25 cellular contexts compared by ENCODE assay signal in genomic region chr19:29503140-29503758, GRCh38. TPM values are rescaled to one million over a fixed set of nuclear protein-coding genes. Genes with fewer than 3 reads are reported as not detected.
"Had no signal": no experiment of that assay in that cellular context is flagged by ENCODE, and none has a peak within 500 bp of the region (broad histone marks: within the 10 kb centered on the region; RNA-seq: fewer than 3 reads in every experiment).

No MANE protein-coding gene starts in this region.

- H3K27me3 ChIP-seq: foreskin keratinocyte, neural progenitor cell, right atrium auricular region, transverse colon, uterus had no signal

- ATAC-seq: foreskin keratinocyte, left cardiac atrium, psoas muscle had no signal

- H3K27ac ChIP-seq: foreskin keratinocyte, neural progenitor cell, psoas muscle, right atrium auricular region, suprapubic skin, transverse colon, uterus had no signal

- DNase-seq: activated B cell treated with CpG ODN at 0.5 μM for 24 hours; activated CD4-positive, alpha-beta memory T cell treated with anti-CD3 and anti-CD28 coated beads for 36 hours; activated CD4-positive, alpha-beta T cell treated with anti-CD3 and anti-CD28 coated beads for 48 hours; activated naive CD4-positive, alpha-beta T cell treated with anti-CD3 and anti-CD28 coated beads, Interleukin-2, amount 10 ng/mL, durations not matched to agents 7 days and 5 days; activated T-cell treated with anti-CD3 and anti-CD28 coated beads, Interleukin-2, amount 50 U/mL, for 48 hours; effector CD4-positive, alpha-beta T cell; erythroblast; foreskin keratinocyte; left cardiac atrium; mesendoderm; naive B cell; psoas muscle; stimulated activated CD4-positive, alpha-beta T cell treated with anti-CD3 and anti-CD28 coated beads, Interleukin-12 subunit alpha, Interleukin-12 subunit beta, amount 100 ng/mL, for 4 hours; stimulated activated CD4-positive, alpha-beta T cell treated with anti-CD3 and anti-CD28 coated beads, Interleukin-1b, Interleukin-23, amount 100 ng/mL, for 48 hours; T1000; transverse colon; uterus had no signal

- H3K27ac Mint-ChIP-seq: activated B cell treated with CpG ODN at 0.5 μM for 24 hours; activated CD4-positive, alpha-beta memory T cell treated with anti-CD3 and anti-CD28 coated beads for 36 hours; activated naive CD4-positive, alpha-beta T cell treated with anti-CD3 and anti-CD28 coated beads, Interleukin-2, amount 10 ng/mL, durations not matched to agents 7 days and 5 days; neural progenitor cell; stimulated activated naive CD8-positive, alpha-beta T cell treated with anti-CD3 and anti-CD28 coated beads, Interleukin-15, Interleukin-2, amounts not matched to agents 100 ng/mL and 50 ng/mL, for 24 hours; T-helper 1 cell treated with Interleukin-12 subunit alpha and Interleukin-12 subunit beta and Interleukin-4 antibody, amounts not matched to agents 30 μg/mL and 1 μg/mL, for 36 hours had no signal

- H3K4me3 ChIP-seq: neural progenitor cell, psoas muscle, right atrium auricular region, suprapubic skin, transverse colon, uterus had no signal

- H3K4me1 ChIP-seq: foreskin keratinocyte, psoas muscle, right atrium auricular region, transverse colon, uterus had no signal

- H3K36me3 Mint-ChIP-seq: activated CD4-positive, alpha-beta memory T cell treated with anti-CD3 and anti-CD28 coated beads for 36 hours; activated naive CD4-positive, alpha-beta T cell treated with anti-CD3 and anti-CD28 coated beads, Interleukin-2, amount 10 ng/mL, durations not matched to agents 7 days and 5 days; naive B cell; neural progenitor cell had no signal

- H3K9me3 ChIP-seq: psoas muscle, right atrium auricular region, suprapubic skin, transverse colon, uterus had no signal

- H3K27me3 Mint-ChIP-seq: activated naive CD4-positive, alpha-beta T cell treated with anti-CD3 and anti-CD28 coated beads, Interleukin-2, amount 10 ng/mL, durations not matched to agents 7 days and 5 days had no signal

- H3K4me3 Mint-ChIP-seq: activated B cell treated with CpG ODN at 0.5 μM for 24 hours; activated CD4-positive, alpha-beta memory T cell treated with anti-CD3 and anti-CD28 coated beads for 36 hours; activated naive CD4-positive, alpha-beta T cell treated with anti-CD3 and anti-CD28 coated beads, Interleukin-2, amount 10 ng/mL, durations not matched to agents 7 days and 5 days; neural progenitor cell; stimulated activated naive CD8-positive, alpha-beta T cell treated with anti-CD3 and anti-CD28 coated beads, Interleukin-15, Interleukin-2, amounts not matched to agents 100 ng/mL and 50 ng/mL, for 24 hours; T-helper 1 cell treated with Interleukin-12 subunit alpha and Interleukin-12 subunit beta and Interleukin-4 antibody, amounts not matched to agents 30 μg/mL and 1 μg/mL, for 36 hours had no signal

- H3K9me3 Mint-ChIP-seq: activated CD4-positive, alpha-beta memory T cell treated with anti-CD3 and anti-CD28 coated beads for 36 hours; activated naive CD4-positive, alpha-beta T cell treated with anti-CD3 and anti-CD28 coated beads, Interleukin-2, amount 10 ng/mL, durations not matched to agents 7 days and 5 days; neural progenitor cell; stimulated activated naive CD8-positive, alpha-beta T cell treated with anti-CD3 and anti-CD28 coated beads, Interleukin-15, Interleukin-2, amounts not matched to agents 100 ng/mL and 50 ng/mL, for 24 hours; T-helper 1 cell treated with Interleukin-12 subunit alpha and Interleukin-12 subunit beta and Interleukin-4 antibody, amounts not matched to agents 30 μg/mL and 1 μg/mL, for 36 hours had no signal

- H3K36me3 ChIP-seq: neural progenitor cell, right atrium auricular region, suprapubic skin, transverse colon, uterus had no signal

- H3K4me1 Mint-ChIP-seq: activated B cell treated with CpG ODN at 0.5 μM for 24 hours; activated naive CD4-positive, alpha-beta T cell treated with anti-CD3 and anti-CD28 coated beads, Interleukin-2, amount 10 ng/mL, durations not matched to agents 7 days and 5 days; naive B cell; neural progenitor cell had no signal

RNA-seq across cellular contexts. Expression of gene VSTM2B, which starts 22.5 kb away (rescaled TPM):
- total RNA-seq: activated B cell treated with CpG ODN at 0.5 μM for 24 hours; activated CD4-positive, alpha-beta memory T cell treated with anti-CD3 and anti-CD28 coated beads for 36 hours; foreskin keratinocyte; left cardiac atrium; lower leg skin; osteocyte; psoas muscle; right atrium auricular region; skeletal muscle tissue; suprapubic skin; transverse colon; uterus had no signal
- polyA plus RNA-seq: foreskin keratinocyte, psoas muscle had no signal
